ENCODE assay signal across 2 cellular contexts in genomic region chr6:139370047-139370706, GRCh38.
A peak's percentile ranks its signal among the peaks of the same experiment; 100 is the strongest.
TF ChIP-seq lines count a peak whose summit lies in the region.

No MANE protein-coding gene starts in this region.

TF ChIP-seq in GM12878, 131 proteins besides CTCF, POLR2A, EP300 and RAD21 (continued from another document):
- no peak for TF ChIP-seq SREBF1 (IDR thresholded peaks at IDR 0.05; ENCODE audit: low read length)
TF ChIP-seq in GM12878: peak in this region for 0.

TF ChIP-seq in liver, 16 proteins besides CTCF, POLR2A, EP300 and RAD21 (continued from another document):
- TF ChIP-seq REST (IDR thresholded peaks at IDR 0.05): peak; percentile 21
- peak; percentile 24 for TF ChIP-seq MAX (IDR thresholded peaks at IDR 0.05)
